10 cellular contexts compared by ENCODE assay signal in the genomic region with DNA sequence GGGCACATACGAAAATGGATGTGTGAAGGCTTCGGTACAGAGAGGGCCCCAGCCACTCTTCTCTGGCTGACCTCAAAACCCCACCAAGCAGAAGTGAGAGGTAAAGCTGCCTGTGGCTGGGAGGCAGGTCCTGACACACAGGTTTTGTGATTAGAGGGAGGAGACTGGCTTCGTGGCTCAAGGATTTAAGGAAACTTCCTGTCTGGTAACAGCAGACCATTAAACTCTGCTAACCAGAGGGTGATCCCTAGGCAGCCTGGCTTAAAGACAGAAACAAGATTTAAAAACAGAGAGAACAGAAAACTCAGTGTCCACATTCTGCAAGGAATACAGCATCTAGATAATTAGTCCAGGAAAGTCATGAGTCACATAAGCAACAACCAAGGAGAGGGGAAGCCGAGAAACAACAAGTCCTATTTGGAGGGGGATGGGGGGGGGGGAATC.
DNase-seq lines count a peak whose midpoint lies in the region; ATAC-seq, FAIRE-seq and TF ChIP-seq lines count a peak whose summit lies in the region.
"Had no signal": no experiment of that assay in that cellular context is flagged by ENCODE, and none has a peak within 500 bp of the region (broad histone marks: within the 10 kb centered on the region; RNA-seq: fewer than 3 reads in every experiment).

No MANE protein-coding gene starts in this region.

- H3K36me3 ChIP-seq in astrocyte (ENCODE audit: insufficient read depth, low read length): no peaks in the 10 kb centered on the region
- H3K36me3 ChIP-seq in sigmoid colon: peaks cover 0 to 7% (median 2%) of the 10 kb centered on the region in 4 donors
- H3K36me3 ChIP-seq in heart left ventricle: peaks cover 0 to 13% (median 0%) of the 10 kb centered on the region in 9 donors

- H3K27ac ChIP-seq in astrocyte (ENCODE audit: low read depth, low read length): no peak overlapping the region
- H3K27ac ChIP-seq in sigmoid colon: peak overlapping the region; percentile 44 to 92 (median 84)
- H3K27ac ChIP-seq in heart left ventricle: peak overlapping the region in 1 of 12 donors; percentile 83

- no peak for DNase-seq in activated T-cell treated with anti-CD3 and anti-CD28 coated beads, Interleukin-2, amount 50 U/mL, for 24 hours
- DNase-seq in activated T-cell treated with anti-CD3 and anti-CD28 coated beads for 4 hours (no peak), astrocyte (ENCODE audit: low read depth) (peak; percentile 20), sigmoid colon (no peak), GM13977 (ENCODE audit: low spot score) (no peak), heart left ventricle (no peak), foreskin fibroblast (no peak)

- H3K79me2 ChIP-seq in astrocyte (ENCODE audit: insufficient read depth, low read length): no peaks in the 10 kb centered on the region

- H3K4me3 Mint-ChIP-seq in activated T-cell treated with anti-CD3 and anti-CD28 coated beads, Interleukin-2, amount 50 U/mL, for 24 hours: no peak overlapping the region
- H3K4me3 Mint-ChIP-seq in astrocyte (ENCODE audit: unreplicated experiment): no peak overlapping the region
- H3K4me3 Mint-ChIP-seq: stimulated activated effector memory CD8-positive, alpha-beta T cell treated with anti-CD3 and anti-CD28 coated beads, Interleukin-12 subunit alpha, Interleukin-12 subunit beta, amount 100 ng/mL, for 72 hours had no signal

- ATAC-seq in HG02852 (IDR thresholded peaks at IDR 0.05; ENCODE audit: unreplicated experiment) (peak; percentile 89), heart left ventricle (no peak)
- ATAC-seq: stimulated activated effector memory CD8-positive, alpha-beta T cell treated with anti-CD3 and anti-CD28 coated beads, Interleukin-12 subunit alpha, Interleukin-12 subunit beta, amount 100 ng/mL, for 72 hours had no signal

- peaks cover 30% of the 10 kb centered on the region for H3K9me3 Mint-ChIP-seq in activated T-cell treated with anti-CD3 and anti-CD28 coated beads, Interleukin-2, amount 50 U/mL, for 24 hours
- H3K9me3 Mint-ChIP-seq in astrocyte (ENCODE audit: unreplicated experiment): peaks cover 19% of the 10 kb centered on the region

- peaks cover 6% of the 10 kb centered on the region for H3K4me1 ChIP-seq in astrocyte (ENCODE audit: insufficient read depth, low read length)
- peaks cover 0 to 36% (median 32%) of the 10 kb centered on the region in 4 donors for H3K4me1 ChIP-seq in sigmoid colon
- peaks cover 0 to 13% (median 2%) of the 10 kb centered on the region in 12 donors for H3K4me1 ChIP-seq in heart left ventricle

- TF ChIP-seq CTCF in astrocyte (IDR thresholded peaks at IDR 0.05; ENCODE audit: insufficient read depth, low read depth, low read length) (no peak), sigmoid colon (IDR thresholded peaks at IDR 0.05) (no peak), GM13977 (IDR thresholded peaks at IDR 0.05; ENCODE audit: extremely low read depth, insufficient read depth, missing control alignments) (no peak), heart left ventricle (IDR thresholded peaks at IDR 0.05) (no peak), foreskin fibroblast (IDR thresholded peaks at IDR 0.05; ENCODE audit: low read depth, low read length) (no peak)

- H3K9me3 ChIP-seq in astrocyte (ENCODE audit: insufficient read depth, low read depth, low read length) (peaks cover 9% of the 10 kb centered on the region), sigmoid colon (peaks cover 0 to 6% (median 3%) of the 10 kb centered on the region in 4 donors), heart left ventricle (peaks cover 0 to 32% (median 18%) of the 10 kb centered on the region in 12 donors)

- no peaks in the 10 kb centered on the region for H3K27me3 Mint-ChIP-seq in activated T-cell treated with anti-CD3 and anti-CD28 coated beads, Interleukin-2, amount 50 U/mL, for 24 hours
- peaks cover 2% of the 10 kb centered on the region for H3K27me3 Mint-ChIP-seq in astrocyte (ENCODE audit: low read depth, unreplicated experiment)

- H4K20me1 ChIP-seq in astrocyte (ENCODE audit: insufficient read depth, low read length): no peaks in the 10 kb centered on the region

- FAIRE-seq in astrocyte (lab: Jason Lieb, UNC): no peak
- FAIRE-seq: A204.1 had no signal

- H3K36me3 Mint-ChIP-seq in activated T-cell treated with anti-CD3 and anti-CD28 coated beads, Interleukin-2, amount 50 U/mL, for 24 hours (ENCODE audit: low read depth): peaks cover 76% of the 10 kb centered on the region
- H3K36me3 Mint-ChIP-seq in astrocyte (ENCODE audit: low read depth, unreplicated experiment): peaks cover 5% of the 10 kb centered on the region

- H2AFZ ChIP-seq in astrocyte (ENCODE audit: low read depth, low read length): no peak overlapping the region

- no peak for TF ChIP-seq POLR2A in sigmoid colon (IDR thresholded peaks at IDR 0.05)
- TF ChIP-seq POLR2A in heart left ventricle (IDR thresholded peaks at IDR 0.05): no peak

- intact Hi-C loops in sigmoid colon (cut with DNase I): loop anchor here (1.0 kb wide), 1 partner anchor 10 kb away; no protein-coding TSS in a partner anchor
- intact Hi-C loops in heart left ventricle (cut with DNase I): no loop called here

- H3K27me3 ChIP-seq in astrocyte (ENCODE audit: insufficient read depth, low read length) (peaks cover 3% of the 10 kb centered on the region), sigmoid colon (no peaks in the 10 kb centered on the region), heart left ventricle (no peaks in the 10 kb centered on the region)

- in situ Hi-C loops in GM13977 (cut with MboI; ENCODE audit: low pct_unique_long_range_greater_than_20kb, low sequenced_read_pairs, unreplicated experiment): no loop called here

- no peak for TF ChIP-seq EP300 in sigmoid colon (IDR thresholded peaks at IDR 0.05)

- H3K9ac ChIP-seq in astrocyte (ENCODE audit: low read length): no peak overlapping the region

- H3K4me3 ChIP-seq in astrocyte (ENCODE audit: insufficient read depth, low read depth, low read length) (no peak overlapping the region), sigmoid colon (peak overlapping the region in 1 of 4 donors; percentile 22), heart left ventricle (no peak overlapping the region), foreskin fibroblast (ENCODE audit: low read depth in 1 of 2, low read length in 2 of 2) (no peak overlapping the region)

- WGBS in sigmoid colon, 2 donors: 72 to 78% methylated on average over 4 of the region's 4 CpGs
- 71 to 86% (median 80%) methylated on average over 4 of the region's 4 CpGs for WGBS in heart left ventricle, 4 donors

- H3K4me2 ChIP-seq in astrocyte (ENCODE audit: low read length): no peak overlapping the region

- peaks cover 28% of the 10 kb centered on the region for H3K4me1 Mint-ChIP-seq in activated T-cell treated with anti-CD3 and anti-CD28 coated beads, Interleukin-2, amount 50 U/mL, for 24 hours (ENCODE audit: low read depth)
- peaks cover 13% of the 10 kb centered on the region for H3K4me1 Mint-ChIP-seq in astrocyte (ENCODE audit: low read depth, unreplicated experiment)

- H3K27ac Mint-ChIP-seq in activated T-cell treated with anti-CD3 and anti-CD28 coated beads, Interleukin-2, amount 50 U/mL, for 24 hours: peak overlapping the region; percentile 47
- H3K27ac Mint-ChIP-seq in astrocyte (ENCODE audit: unreplicated experiment): no peak overlapping the region
- H3K27ac Mint-ChIP-seq: stimulated activated effector memory CD8-positive, alpha-beta T cell treated with anti-CD3 and anti-CD28 coated beads, Interleukin-12 subunit alpha, Interleukin-12 subunit beta, amount 100 ng/mL, for 72 hours had no signal
